Comparison of ENCODE assay signal across 13 cellular contexts in genomic region chr19:13027031-13027430, GRCh38. TPM values are rescaled to one million over a fixed set of nuclear protein-coding genes. Genes with fewer than 3 reads are reported as not detected.
A peak's percentile ranks its signal among the peaks of the same experiment; 100 is the strongest.
DNase-seq lines count a peak whose midpoint lies in the region; ATAC-seq and TF ChIP-seq lines count a peak whose summit lies in the region.
"Had no signal": no experiment of that assay in that cellular context is flagged by ENCODE, and none has a peak within 500 bp of the region (broad histone marks: within the 10 kb centered on the region; RNA-seq: fewer than 3 reads in every experiment).

No MANE protein-coding gene starts in this region.

- H3K4me1 ChIP-seq in suprapubic skin, result peaks cover 98% of the 10 kb centered on the region

- H3K27me3 Mint-ChIP-seq in HFFc6 (ENCODE audit: insufficient read depth), result no peaks in the 10 kb centered on the region; the same call in none of the 2 replicates
- H3K27me3 Mint-ChIP-seq in MCF 10A (ENCODE audit: insufficient read depth, unreplicated experiment), result no peaks in the 10 kb centered on the region
- H3K27me3 Mint-ChIP-seq in activated naive CD4-positive, alpha-beta T cell treated with anti-CD3 and anti-CD28 coated beads for 36 hours (ENCODE audit: low read depth), result peaks cover 7% of the 10 kb centered on the region

- TF ChIP-seq CTCF in HFFc6 (IDR thresholded peaks at IDR 0.05) (no peak), MCF 10A (IDR thresholded peaks at IDR 0.05; ENCODE audit: unreplicated experiment) (no peak), suprapubic skin (IDR thresholded peaks at IDR 0.05) (no peak)

- POLR2A ChIA-PET in MCF 10A (lab: Yijun Ruan, JAX), result interaction anchor here (0.6 to 3.5 kb wide), 3 partner anchors 12 to 27 kb away, joined by 3 to 45 read pairs (median 3); no protein-coding TSS in a partner anchor

- peak overlapping the region; percentile 55 for H3K4me3 ChIP-seq in suprapubic skin

- no peaks in the 10 kb centered on the region for H3K27me3 ChIP-seq in layer of hippocampus (ENCODE audit: control insufficient read depth, insufficient read depth, low read length)
- no peaks in the 10 kb centered on the region for H3K27me3 ChIP-seq in suprapubic skin

- WGBS in suprapubic skin, result 27% methylated on average over 4 of the region's 4 CpGs

- peak overlapping the region; percentile 93 for H3K4me3 Mint-ChIP-seq in HFFc6
- H3K4me3 Mint-ChIP-seq in MCF 10A (ENCODE audit: unreplicated experiment), result peak overlapping the region; percentile 69
- no peak overlapping the region for H3K4me3 Mint-ChIP-seq in activated naive CD4-positive, alpha-beta T cell treated with anti-CD3 and anti-CD28 coated beads for 36 hours
- H3K4me3 Mint-ChIP-seq: activated naive CD4-positive, alpha-beta T cell treated with anti-CD3 and anti-CD28 coated beads, Interleukin-2, amount 50 U/mL, for 24 hours; T-cell had no signal

- CTCF ChIA-PET in MCF 10A (lab: Yijun Ruan, JAX), result interaction anchor here (0.6 to 2.2 kb wide), 6 partner anchors 13 to 108 kb away, joined by 3 to 7 read pairs (median 4); no protein-coding TSS in a partner anchor
- CTCF ChIA-PET in activated naive CD4-positive, alpha-beta T cell treated with anti-CD3 and anti-CD28 coated beads for 36 hours (lab: Charles Lee), result interaction anchor here (1.3 to 4.3 kb wide), 2 partner anchors 34 to 78 kb away, joined by 11 to 26 read pairs; no protein-coding TSS in a partner anchor

- intact Hi-C loops in MCF 10A (cut with micrococcal nuclease), result no loop called here
- intact Hi-C loops in activated naive CD4-positive, alpha-beta T cell treated with anti-CD3 and anti-CD28 coated beads for 36 hours (cut with micrococcal nuclease), result no loop called here

- no peaks in the 10 kb centered on the region for H3K9me3 Mint-ChIP-seq in HFFc6
- no peaks in the 10 kb centered on the region for H3K9me3 Mint-ChIP-seq in MCF 10A (ENCODE audit: unreplicated experiment)
- no peaks in the 10 kb centered on the region for H3K9me3 Mint-ChIP-seq in activated naive CD4-positive, alpha-beta T cell treated with anti-CD3 and anti-CD28 coated beads for 36 hours
- H3K9me3 Mint-ChIP-seq: activated naive CD4-positive, alpha-beta T cell treated with anti-CD3 and anti-CD28 coated beads, Interleukin-2, amount 50 U/mL, for 24 hours; T-cell had no signal

- ATAC-seq in HG03469 (IDR thresholded peaks at IDR 0.05; ENCODE audit: unreplicated experiment) (no peak), GM21367 (IDR thresholded peaks at IDR 0.05; ENCODE audit: unreplicated experiment) (no peak)
- ATAC-seq: T-cell had no signal

- H3K36me3 Mint-ChIP-seq in HFFc6 (ENCODE audit: low read depth), result peaks cover 33% of the 10 kb centered on the region
- H3K36me3 Mint-ChIP-seq in MCF 10A (ENCODE audit: insufficient read depth, unreplicated experiment), result peaks cover 16% of the 10 kb centered on the region
- peaks cover 10% of the 10 kb centered on the region for H3K36me3 Mint-ChIP-seq in activated naive CD4-positive, alpha-beta T cell treated with anti-CD3 and anti-CD28 coated beads for 36 hours (ENCODE audit: low read depth)

- DNase-seq in HFFc6 (no peak), MCF 10A (ENCODE audit: unreplicated experiment) (no peak), suprapubic skin (ENCODE audit: low spot score in 2 of 2) (no peak)
- no peak for DNase-seq in activated CD4-positive, alpha-beta T cell treated with anti-CD3 and anti-CD28 coated beads for 1 hour
- DNase-seq in activated naive CD4-positive, alpha-beta T cell treated with anti-CD3 and anti-CD28 coated beads for 36 hours, result no peak
- DNase-seq: activated CD4-positive, alpha-beta T cell treated with anti-CD3 and anti-CD28 coated beads, Interleukin-2, amount 50 U/mL, for 48 hours; NCI-H82; T-cell had no signal

- H3K27ac Mint-ChIP-seq in HFFc6 (peak overlapping the region; percentile 72), MCF 10A (ENCODE audit: low read depth, unreplicated experiment) (peak overlapping the region; percentile 71)
- no peak overlapping the region for H3K27ac Mint-ChIP-seq in activated naive CD4-positive, alpha-beta T cell treated with anti-CD3 and anti-CD28 coated beads for 36 hours
- H3K27ac Mint-ChIP-seq: activated naive CD4-positive, alpha-beta T cell treated with anti-CD3 and anti-CD28 coated beads, Interleukin-2, amount 50 U/mL, for 24 hours; T-cell had no signal

- no TSS peak for BruUV-seq in MCF 10A (replicated peaks; lab: Mats Ljungman, UMichigan)

- peak overlapping the region; percentile 100 for H3K27ac ChIP-seq in layer of hippocampus (ENCODE audit: low read depth, low read length)
- peak overlapping the region; percentile 97 for H3K27ac ChIP-seq in suprapubic skin

- no peak for TF ChIP-seq EP300 in suprapubic skin (IDR thresholded peaks at IDR 0.05)

- H3K4me1 Mint-ChIP-seq in HFFc6 (ENCODE audit: low read depth) (peaks cover 70% of the 10 kb centered on the region), MCF 10A (ENCODE audit: insufficient read depth, unreplicated experiment) (peaks cover 39% of the 10 kb centered on the region)
- peaks cover 19% of the 10 kb centered on the region for H3K4me1 Mint-ChIP-seq in activated naive CD4-positive, alpha-beta T cell treated with anti-CD3 and anti-CD28 coated beads for 36 hours (ENCODE audit: low read depth)

- no peak for TF ChIP-seq POLR2A in suprapubic skin (IDR thresholded peaks at IDR 0.05)

- H3K36me3 ChIP-seq in suprapubic skin, result no peaks in the 10 kb centered on the region

- no peaks in the 10 kb centered on the region for H3K9me3 ChIP-seq in suprapubic skin

RNA-seq across cellular contexts. Expression of gene NFIX, which starts 31.8 kb away (rescaled TPM):
- total RNA-seq in HFFc6 (2021; fragmentation: NEBNext Ultra II Directional; extraction: Animal tissue kit (Norgen Biotek cat#: 25700)), result 100 to 1,000 TPM; 129 to 161 (median 142) TPM
- total RNA-seq in MCF 10A (2022) (26.9 and 27.2 TPM in 2 replicates), suprapubic skin (100 to 1,000 TPM; 126 to 223 (median 176) TPM)
- total RNA-seq in activated naive CD4-positive, alpha-beta T cell treated with anti-CD3 and anti-CD28 coated beads for 36 hours, result 1 to 10 TPM; 6.2 to 6.4 TPM

RNA-seq across cellular contexts. Expression of gene DAND5, which starts 57.7 kb away (rescaled TPM):
- not detected for total RNA-seq in HFFc6 (2021; fragmentation: NEBNext Ultra II Directional; extraction: Animal tissue kit (Norgen Biotek cat#: 25700))
- total RNA-seq in MCF 10A (2022) (not detected in 2 replicates), suprapubic skin (not detected)
- not detected for total RNA-seq in activated naive CD4-positive, alpha-beta T cell treated with anti-CD3 and anti-CD28 coated beads for 36 hours
- total RNA-seq: osteocyte, T-cell had no signal
